8 cellular contexts compared by ENCODE assay signal in genomic region chr14:95534299-95535225, GRCh38. TPM values are rescaled to one million over a fixed set of nuclear protein-coding genes. Genes with fewer than 3 reads are reported as not detected.
DNase-seq lines count a peak whose midpoint lies in the region; ATAC-seq and TF ChIP-seq lines count a peak whose summit lies in the region.

Gene GLRX5, plus strand, starts transcription at chr14:95535050. Its CDS starts 40 bp downstream, at chr14:95535090.

- no peak for TF ChIP-seq CTCF in lower lobe of right lung (IDR thresholded peaks at IDR 0.05)

- H3K4me1 ChIP-seq in CD8-positive, alpha-beta memory T cell (ENCODE audit: insufficient read depth, low read length): peaks cover 38% of the 10 kb centered on the region
- peaks cover 64% of the 10 kb centered on the region for H3K4me1 ChIP-seq in lower lobe of right lung

- peak within 1 kb of the TSS; percentile 84 for H3K27ac ChIP-seq in CD8-positive, alpha-beta memory T cell (ENCODE audit: low read depth, low read length)
- peak within 1 kb of the TSS; percentile 90 for H3K27ac ChIP-seq in lower lobe of right lung

- peak within 1 kb of the TSS; percentile 89 to 98 (median 92) for H3K4me3 Mint-ChIP-seq in CD8-positive, alpha-beta memory T cell

- POLR2A ChIA-PET in CD8-positive, alpha-beta memory T cell (lab: Charles Lee): interaction anchor here (0.6 to 2.9 kb wide), 7 partner anchors 11 to 907 kb away, joined by 3 to 16 read pairs (median 10); partner anchors contain the start of gene SYNE3

- DNase-seq in CD8-positive, alpha-beta memory T cell: peak; percentile 94 to 99 (median 99)
- DNase-seq in HS-5 (ENCODE audit: low read depth): peak; percentile 99
- peak; percentile 100 for DNase-seq in NK-92 treated with Interleukin-12 subunit alpha and Interleukin-12 subunit beta, amount 100 ng/mL, for 24 hours (lab: John Stamatoyannopoulos, UW)
- peak; percentile 99 for DNase-seq in activated CD8-positive, alpha-beta memory T cell treated with anti-CD3 and anti-CD28 coated beads for 24 hours
- DNase-seq in effector CD4-positive, alpha-beta T cell: peak; percentile 98
- peak; percentile 97 for DNase-seq in lower lobe of right lung
- DNase-seq in stimulated activated CD4-positive, alpha-beta T cell treated with anti-CD3 and anti-CD28 coated beads, TNF-alpha, amount 100 ng/mL, for 24 hours (ENCODE audit: low read depth in 3 of 3): peak; percentile 93 to 97 (median 96)

- H3K4me3 ChIP-seq in CD8-positive, alpha-beta memory T cell (ENCODE audit: low read length): peak within 1 kb of the TSS; percentile 69
- peak within 1 kb of the TSS; percentile 93 for H3K4me3 ChIP-seq in lower lobe of right lung

- H3K36me3 ChIP-seq in CD8-positive, alpha-beta memory T cell (ENCODE audit: insufficient read depth, low read length): no peaks in the 10 kb centered on the region
- H3K36me3 ChIP-seq in lower lobe of right lung: no peaks in the 10 kb centered on the region

- CTCF ChIA-PET in CD8-positive, alpha-beta memory T cell (lab: Charles Lee): interaction anchor here (1.0 to 4.6 kb wide), 10 partner anchors 8 to 92 kb away, joined by 3 to 22 read pairs (median 5); partner anchors contain the start of gene SYNE3

- H3K4me1 Mint-ChIP-seq in CD8-positive, alpha-beta memory T cell: peaks cover 62 to 83% (median 78%) of the 10 kb centered on the region in 3 donors

- intact Hi-C loops in lower lobe of right lung (cut with DNase I): no loop called here

- H3K9me3 ChIP-seq in CD8-positive, alpha-beta memory T cell (ENCODE audit: low read length): no peaks in the 10 kb centered on the region
- no peaks in the 10 kb centered on the region for H3K9me3 ChIP-seq in lower lobe of right lung

- no peaks in the 10 kb centered on the region for H3K27me3 ChIP-seq in CD8-positive, alpha-beta memory T cell (ENCODE audit: insufficient read depth, low read length, poor library complexity, severe bottlenecking)
- no peaks in the 10 kb centered on the region for H3K27me3 ChIP-seq in lower lobe of right lung (ENCODE audit: low read depth)

- H3K27ac Mint-ChIP-seq in CD8-positive, alpha-beta memory T cell: peak within 1 kb of the TSS; percentile 84 to 98 (median 96)

- peak; percentile 96 for ATAC-seq in GM19468 (IDR thresholded peaks at IDR 0.05; ENCODE audit: extremely low read depth, unreplicated experiment)
- peak; percentile 98 for ATAC-seq in lower lobe of right lung

- peaks cover 0 to 25% (median 0%) of the 10 kb centered on the region in 3 donors for H3K36me3 Mint-ChIP-seq in CD8-positive, alpha-beta memory T cell

- no peaks in the 10 kb centered on the region for H3K9me3 Mint-ChIP-seq in CD8-positive, alpha-beta memory T cell

- peaks cover 0 to 4% of the 10 kb centered on the region in 2 donors for H3K27me3 Mint-ChIP-seq in CD8-positive, alpha-beta memory T cell

RNA-seq across cellular contexts. Expression of gene GLRX5, which starts in this region (rescaled TPM):
- 10 to 100 TPM; 52.9 to 54.6 TPM for total RNA-seq in CD8-positive, alpha-beta memory T cell
- polyA plus RNA-seq in CD8-positive, alpha-beta memory T cell: 72.9 TPM
- 23.7 TPM for total RNA-seq in lower lobe of right lung

Comparison
In these comparisons a context has a peak if more than half of its experiments do, and no peak if none do; other contexts are left out.
1. Peak in every context shown above with its lines: DNase-seq, ATAC-seq, H3K4me3 ChIP-seq and H3K27ac ChIP-seq.